In the genomic region with DNA sequence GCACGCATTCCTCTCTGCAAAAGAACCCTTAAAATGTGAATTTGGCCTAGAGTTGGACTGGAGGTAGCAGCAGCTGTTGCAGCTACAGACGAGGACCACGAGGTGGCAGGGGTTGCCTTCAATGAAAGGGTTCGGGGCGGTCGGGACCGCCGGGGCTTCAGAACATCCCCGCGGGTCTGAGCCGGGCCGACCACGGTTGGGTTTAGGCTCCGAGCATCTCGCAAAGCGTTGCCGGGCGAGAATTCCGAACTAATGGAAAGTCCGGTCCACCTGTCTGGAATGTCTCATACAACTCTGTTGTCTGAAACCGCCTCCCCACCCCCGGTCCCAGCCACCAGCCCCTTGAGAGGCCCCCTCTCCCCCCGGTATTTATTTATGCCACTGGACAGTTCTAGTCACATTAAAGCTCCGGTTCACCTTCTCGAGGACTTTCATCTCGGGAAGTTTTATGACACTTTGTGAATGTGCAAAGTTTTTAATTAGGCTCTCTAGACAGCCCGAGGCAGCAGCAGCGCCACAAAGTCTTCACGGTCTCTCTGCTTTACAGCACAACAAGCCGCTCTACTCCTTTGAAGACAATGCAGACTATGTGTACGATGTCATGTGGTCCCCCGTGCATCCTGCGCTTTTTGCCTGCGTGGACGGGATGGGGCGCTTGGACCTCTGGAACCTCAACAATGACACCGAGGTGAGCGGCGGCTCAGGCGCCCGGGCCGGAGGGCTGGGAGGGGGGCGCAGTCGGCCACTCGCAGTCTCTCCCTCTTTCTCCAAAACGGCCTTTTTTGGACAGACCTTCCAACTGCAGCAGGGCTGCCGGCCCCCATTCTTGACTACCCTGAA, we compare ENCODE assay signal across 8 cellular contexts.
A peak's percentile ranks its signal among the peaks of the same experiment; 100 is the strongest.
DNase-seq lines count a peak whose midpoint lies in the region; ATAC-seq and TF ChIP-seq lines count a peak whose summit lies in the region.

No MANE protein-coding gene starts in this region.

- H3K36me3 Mint-ChIP-seq in T-helper 17 cell (ENCODE audit: low read depth) = no peaks in the 10 kb centered on the region

- DNase-seq in NCI-H1417 (lab: John Stamatoyannopoulos, UW) (peak; percentile 80 to 97 (median 96)), T-helper 17 cell (peak; percentile 14 to 20 (median 16)), astrocyte of the cerebellum (ENCODE audit: low read depth) (peak; percentile 26), hypothalamus (lab: John Stamatoyannopoulos, UW) (peak in 48 of 51 donors; percentile 5 to 79 (median 38)), renal cortical epithelial cell (ENCODE audit: low read depth) (peak; percentile 29), GDM1 (lab: John Stamatoyannopoulos, UW) (no peak)

- H3K9me3 ChIP-seq in T-helper 17 cell (ENCODE audit: control insufficient read depth, low read length, poor library complexity, severe bottlenecking) = no peaks in the 10 kb centered on the region

- H3K27me3 Mint-ChIP-seq in T-helper 17 cell = peaks cover 54% of the 10 kb centered on the region

- in situ Hi-C loops in astrocyte of the cerebellum (cut with HindIII; ENCODE audit: low sequenced_read_pairs) = no loop called here

- TF ChIP-seq CTCF in GM12873 (IDR thresholded peaks at IDR 0.05; ENCODE audit: insufficient read depth, low read depth, low read length, missing control alignments) (peak; percentile 86), astrocyte of the cerebellum (IDR thresholded peaks at IDR 0.05; ENCODE audit: low read depth, low read length, missing control alignments) (peak; percentile 95)

- peak overlapping the region; percentile 58 for H3K4me3 ChIP-seq in astrocyte of the cerebellum (ENCODE audit: low read depth, low read length)

- peak overlapping the region; percentile 87 for H3K4me3 Mint-ChIP-seq in T-helper 17 cell

- H3K4me1 Mint-ChIP-seq in T-helper 17 cell = peaks cover 8% of the 10 kb centered on the region

- ATAC-seq in HG02642 (IDR thresholded peaks at IDR 0.05; ENCODE audit: poor library complexity, unreplicated experiment) = peak; percentile 96
- peak; percentile 90 for ATAC-seq in T-helper 17 cell

- H3K27ac Mint-ChIP-seq in T-helper 17 cell = no peak overlapping the region
